35 cellular contexts compared by ENCODE assay signal in genomic region chr12:124083708-124084107, GRCh38.
"Had no signal": no experiment of that assay in that cellular context is flagged by ENCODE, and none has a peak within 500 bp of the region (broad histone marks: within the 10 kb centered on the region; RNA-seq: fewer than 3 reads in every experiment).

No MANE protein-coding gene starts in this region.

- H3K4me1 ChIP-seq: ascending aorta, breast epithelium, colonic mucosa, esophagus squamous epithelium had no signal

- H3K27ac Mint-ChIP-seq: activated CD4-positive, alpha-beta memory T cell treated with anti-CD3 and anti-CD28 coated beads for 36 hours; activated CD4-positive, alpha-beta T cell treated with anti-CD3 and anti-CD28 coated beads for 36 hours; activated CD4-positive, alpha-beta T cell treated with anti-CD3 and anti-CD28 coated beads, Interleukin-2, amount 10 ng/mL, durations not matched to agents 24 days and 14 days; activated CD8-positive, alpha-beta memory T cell treated with anti-CD3 and anti-CD28 coated beads, Interleukin-2, amount 10 ng/mL, durations not matched to agents 7 days and 5 days; activated CD8-positive, alpha-beta T cell treated with anti-CD3 and anti-CD28 coated beads, Interleukin-2, amount 10 ng/mL, durations not matched to agents 7 days and 5 days; activated naive CD4-positive, alpha-beta T cell treated with anti-CD3 and anti-CD28 coated beads, Interleukin-2, amount 10 ng/mL, durations not matched to agents 7 days and 5 days; activated naive CD4-positive, alpha-beta T cell treated with anti-CD3 and anti-CD28 coated beads, Interleukin-2, amount 50 U/mL, for 72 hours; activated naive CD8-positive, alpha-beta T cell treated with anti-CD3 and anti-CD28 coated beads, Interleukin-2, amount 10 ng/mL, durations not matched to agents 7 days and 5 days; activated T-cell treated with anti-CD3 and anti-CD28 coated beads, Interleukin-2, amount 50 U/mL, for 24 hours; activated T-cell treated with anti-CD3 and anti-CD28 coated beads, Interleukin-2, amount 50 U/mL, for 72 hours; T-helper 17 cell; T-helper 2 cell treated with Interferon-gamma antibody and Interleukin-4, amounts not matched to agents 5 μg/mL and 100 μg/mL, for 36 hours had no signal

- H3K4me3 ChIP-seq: ascending aorta, breast epithelium, cardiac muscle cell, colonic mucosa, esophagus squamous epithelium, gastroesophageal sphincter had no signal

- H3K9me3 ChIP-seq: ascending aorta, breast epithelium, colonic mucosa, esophagus squamous epithelium, gastroesophageal sphincter had no signal

- H3K27ac ChIP-seq: ascending aorta, breast epithelium, cardiac muscle cell, colonic mucosa, epithelial cell of prostate, esophagus squamous epithelium, gastroesophageal sphincter had no signal

- H3K9me3 Mint-ChIP-seq: activated CD4-positive, alpha-beta memory T cell treated with anti-CD3 and anti-CD28 coated beads for 36 hours; activated CD4-positive, alpha-beta T cell treated with anti-CD3 and anti-CD28 coated beads, Interleukin-2, amount 10 ng/mL, durations not matched to agents 24 days and 14 days; activated naive CD4-positive, alpha-beta T cell treated with anti-CD3 and anti-CD28 coated beads, Interleukin-2, amount 10 ng/mL, durations not matched to agents 7 days and 5 days; activated naive CD4-positive, alpha-beta T cell treated with anti-CD3 and anti-CD28 coated beads, Interleukin-2, amount 50 U/mL, for 72 hours; activated naive CD8-positive, alpha-beta T cell treated with anti-CD3 and anti-CD28 coated beads, Interleukin-2, amount 10 ng/mL, durations not matched to agents 7 days and 5 days; activated T-cell treated with anti-CD3 and anti-CD28 coated beads, Interleukin-2, amount 50 U/mL, for 24 hours; activated T-cell treated with anti-CD3 and anti-CD28 coated beads, Interleukin-2, amount 50 U/mL, for 72 hours; T-helper 2 cell treated with Interferon-gamma antibody and Interleukin-4, amounts not matched to agents 5 μg/mL and 100 μg/mL, for 36 hours had no signal

- H3K36me3 ChIP-seq: ascending aorta, breast epithelium, cardiac muscle cell, colonic mucosa, esophagus squamous epithelium, gastroesophageal sphincter had no signal

- H3K27me3 Mint-ChIP-seq: activated CD4-positive, alpha-beta memory T cell treated with anti-CD3 and anti-CD28 coated beads for 36 hours; activated CD4-positive, alpha-beta T cell treated with anti-CD3 and anti-CD28 coated beads, Interleukin-2, amount 10 ng/mL, durations not matched to agents 24 days and 14 days; activated CD8-positive, alpha-beta memory T cell treated with anti-CD3 and anti-CD28 coated beads, Interleukin-2, amount 10 ng/mL, durations not matched to agents 7 days and 5 days; activated naive CD8-positive, alpha-beta T cell treated with anti-CD3 and anti-CD28 coated beads, Interleukin-2, amount 10 ng/mL, durations not matched to agents 7 days and 5 days; activated T-cell treated with anti-CD3 and anti-CD28 coated beads, Interleukin-2, amount 50 U/mL, for 24 hours; brain had no signal

- FAIRE-seq: endometrium, endothelial cell of umbilical vein had no signal

- H3K4me3 Mint-ChIP-seq: activated CD4-positive, alpha-beta memory T cell treated with anti-CD3 and anti-CD28 coated beads for 36 hours; activated CD4-positive, alpha-beta T cell treated with anti-CD3 and anti-CD28 coated beads for 36 hours; activated CD4-positive, alpha-beta T cell treated with anti-CD3 and anti-CD28 coated beads, Interleukin-2, amount 10 ng/mL, durations not matched to agents 24 days and 14 days; activated CD8-positive, alpha-beta memory T cell treated with anti-CD3 and anti-CD28 coated beads, Interleukin-2, amount 10 ng/mL, durations not matched to agents 7 days and 5 days; activated CD8-positive, alpha-beta T cell treated with anti-CD3 and anti-CD28 coated beads, Interleukin-2, amount 10 ng/mL, durations not matched to agents 7 days and 5 days; activated naive CD4-positive, alpha-beta T cell treated with anti-CD3 and anti-CD28 coated beads, Interleukin-2, amount 10 ng/mL, durations not matched to agents 7 days and 5 days; activated naive CD8-positive, alpha-beta T cell treated with anti-CD3 and anti-CD28 coated beads, Interleukin-2, amount 10 ng/mL, durations not matched to agents 7 days and 5 days; activated T-cell treated with anti-CD3 and anti-CD28 coated beads, Interleukin-2, amount 50 U/mL, for 24 hours; activated T-cell treated with anti-CD3 and anti-CD28 coated beads, Interleukin-2, amount 50 U/mL, for 72 hours; brain; T-helper 17 cell; T-helper 2 cell treated with Interferon-gamma antibody and Interleukin-4, amounts not matched to agents 5 μg/mL and 100 μg/mL, for 36 hours had no signal

- H3K27me3 ChIP-seq: ascending aorta, breast epithelium, cardiac muscle cell, colonic mucosa, esophagus squamous epithelium, gastroesophageal sphincter had no signal

- ATAC-seq: activated CD4-positive, alpha-beta T cell treated with anti-CD3 and anti-CD28 coated beads for 36 hours; activated CD8-positive, alpha-beta memory T cell treated with anti-CD3 and anti-CD28 coated beads, Interleukin-2, amount 10 ng/mL, durations not matched to agents 7 days and 5 days; activated CD8-positive, alpha-beta T cell treated with anti-CD3 and anti-CD28 coated beads, Interleukin-2, amount 10 ng/mL, durations not matched to agents 7 days and 5 days; activated naive CD4-positive, alpha-beta T cell treated with anti-CD3 and anti-CD28 coated beads, Interleukin-2, amount 50 U/mL, for 72 hours; activated T-cell treated with anti-CD3 and anti-CD28 coated beads, Interleukin-2, amount 50 U/mL, for 72 hours; gastroesophageal sphincter; T-helper 17 cell had no signal

- DNase-seq: activated CD4-positive, alpha-beta memory T cell treated with anti-CD3 and anti-CD28 coated beads for 36 hours; activated CD4-positive, alpha-beta T cell treated with anti-CD3 and anti-CD28 coated beads for 36 hours; activated CD4-positive, alpha-beta T cell treated with anti-CD3 and anti-CD28 coated beads, Interleukin-2, amount 10 ng/mL, durations not matched to agents 24 days and 14 days; activated CD4-positive, CD25-positive, alpha-beta regulatory T cell; activated CD4-positive, CD25-positive, alpha-beta regulatory T cell treated with anti-CD3 and anti-CD28 coated beads, Interleukin-2, amount 50 U/mL, for 72 hours; activated CD8-positive, alpha-beta memory T cell treated with anti-CD3 and anti-CD28 coated beads, Interleukin-2, amount 10 ng/mL, durations not matched to agents 7 days and 5 days; activated CD8-positive, alpha-beta memory T cell treated with anti-CD3 and anti-CD28 coated beads, Interleukin-2, amount 50 U/mL, for 48 hours; activated CD8-positive, alpha-beta T cell treated with anti-CD3 and anti-CD28 coated beads, Interleukin-2, amount 10 ng/mL, durations not matched to agents 7 days and 5 days; activated gamma-delta T cell; activated naive CD4-positive, alpha-beta T cell; activated naive CD4-positive, alpha-beta T cell treated with anti-CD3 and anti-CD28 coated beads, Interleukin-2, amount 10 ng/mL, durations not matched to agents 7 days and 5 days; activated naive CD8-positive, alpha-beta T cell treated with anti-CD3 and anti-CD28 coated beads, Interleukin-2, amount 10 ng/mL, durations not matched to agents 7 days and 5 days; activated T-cell treated with anti-CD3 and anti-CD28 coated beads for 4 hours; activated T-cell treated with anti-CD3 and anti-CD28 coated beads, Interleukin-2, amount 50 U/mL, for 24 hours; activated T-cell treated with anti-CD3 and anti-CD28 coated beads, Interleukin-2, amount 50 U/mL, for 72 hours; central memory CD4-positive, alpha-beta T cell; cerebellar nuclear complex; colonic mucosa; effector CD8-positive, alpha-beta T cell; esophagus squamous epithelium; foreskin melanocyte; head of caudate nucleus; T-helper 1 cell; T-helper 17 cell; T1000 had no signal

- H3K36me3 Mint-ChIP-seq: activated CD4-positive, alpha-beta memory T cell treated with anti-CD3 and anti-CD28 coated beads for 36 hours; activated CD8-positive, alpha-beta memory T cell treated with anti-CD3 and anti-CD28 coated beads, Interleukin-2, amount 10 ng/mL, durations not matched to agents 7 days and 5 days; activated naive CD4-positive, alpha-beta T cell treated with anti-CD3 and anti-CD28 coated beads, Interleukin-2, amount 10 ng/mL, durations not matched to agents 7 days and 5 days; activated naive CD4-positive, alpha-beta T cell treated with anti-CD3 and anti-CD28 coated beads, Interleukin-2, amount 50 U/mL, for 72 hours; activated naive CD8-positive, alpha-beta T cell treated with anti-CD3 and anti-CD28 coated beads, Interleukin-2, amount 10 ng/mL, durations not matched to agents 7 days and 5 days had no signal

- H3K4me1 Mint-ChIP-seq: activated CD4-positive, alpha-beta T cell treated with anti-CD3 and anti-CD28 coated beads for 36 hours; activated CD4-positive, alpha-beta T cell treated with anti-CD3 and anti-CD28 coated beads, Interleukin-2, amount 10 ng/mL, durations not matched to agents 24 days and 14 days; activated CD8-positive, alpha-beta memory T cell treated with anti-CD3 and anti-CD28 coated beads, Interleukin-2, amount 10 ng/mL, durations not matched to agents 7 days and 5 days; activated naive CD4-positive, alpha-beta T cell treated with anti-CD3 and anti-CD28 coated beads, Interleukin-2, amount 10 ng/mL, durations not matched to agents 7 days and 5 days; activated naive CD8-positive, alpha-beta T cell treated with anti-CD3 and anti-CD28 coated beads, Interleukin-2, amount 10 ng/mL, durations not matched to agents 7 days and 5 days had no signal
